ENCODE assay signal across 9 cellular contexts in genomic region chr6:119350202-119351004, GRCh38. TPM values are rescaled to one million over a fixed set of nuclear protein-coding genes. Genes with fewer than 3 reads are reported as not detected.
DNase-seq lines count a peak whose midpoint lies in the region; ATAC-seq, FAIRE-seq and TF ChIP-seq lines count a peak whose summit lies in the region.
"Had no signal": no experiment of that assay in that cellular context is flagged by ENCODE, and none has a peak within 500 bp of the region (broad histone marks: within the 10 kb centered on the region; RNA-seq: fewer than 3 reads in every experiment).

No MANE protein-coding gene starts in this region.

- H3K27ac ChIP-seq in SJSA1 (no peak overlapping the region), kidney (ENCODE audit: low read depth in 2 of 2, low read length in 2 of 2) (peak overlapping the region; percentile 94 to 96)

- intact Hi-C loops in CD14-positive monocyte (cut with micrococcal nuclease): no loop called here
- intact Hi-C loops in kidney (cut with DNase I): no loop called here

- H3K27ac Mint-ChIP-seq in CD14-positive monocyte: peak overlapping the region; percentile 86 to 93 (median 90)

- H3K9ac ChIP-seq in kidney (ENCODE audit: low read length in 2 of 2): peak overlapping the region; percentile 92 to 96

- H3K4me1 ChIP-seq in SJSA1 (replicated peaks) (peaks cover 18% of the 10 kb centered on the region), kidney (ENCODE audit: control insufficient read depth in 1 of 2, insufficient read depth in 1 of 2, low read depth in 1 of 2, low read length in 2 of 2) (no peaks in the 10 kb centered on the region)

- no peak for TF ChIP-seq CTCF in CD14-positive monocyte (IDR thresholded peaks at IDR 0.05)
- TF ChIP-seq CTCF in kidney (IDR thresholded peaks at IDR 0.05; ENCODE audit: borderline replicate concordance, extremely low read depth, insufficient read depth): no peak

- H3K4me3 ChIP-seq in SJSA1 (peak overlapping the region; percentile 49), kidney (ENCODE audit: low read length in 2 of 2) (peak overlapping the region; percentile 95 to 98)

- no peaks in the 10 kb centered on the region for H3K9me3 Mint-ChIP-seq in CD14-positive monocyte

- 0 out of 2 replicates have a peak, but pooled peaks cover 3% of the 10 kb centered on the region for H3K9me3 ChIP-seq in SJSA1 (replicated peaks)
- no peaks in the 10 kb centered on the region for H3K9me3 ChIP-seq in kidney (ENCODE audit: control insufficient read depth in 1 of 2, low read length in 2 of 2)

- peak overlapping the region; percentile 94 to 96 for H3K4me3 Mint-ChIP-seq in CD14-positive monocyte

- H3K4me1 Mint-ChIP-seq in CD14-positive monocyte: peaks cover 61% of the 10 kb centered on the region

- H3K27me3 Mint-ChIP-seq in CD14-positive monocyte (ENCODE audit: low read depth in 3 of 3): peaks cover 3 to 8% (median 5%) of the 10 kb centered on the region in 3 donors

- H3K27me3 ChIP-seq in SJSA1 (replicated peaks): peaks cover 55% of the 10 kb centered on the region

- in situ Hi-C loops in T47D (cut with HindIII; ENCODE audit: low pct_unique_long_range_greater_than_20kb, low sequenced_read_pairs): no loop called here

- ATAC-seq in GM19351 (IDR thresholded peaks at IDR 0.05; ENCODE audit: unreplicated experiment) (peak; percentile 18), HG03378 (IDR thresholded peaks at IDR 0.05; ENCODE audit: unreplicated experiment) (peak; percentile 32)

- FAIRE-seq in kidney (lab: Jason Lieb, UNC): no peak
- FAIRE-seq: TTC549 had no signal

- DNase-seq in CD14-positive monocyte (ENCODE audit: low spot score): no peak
- DNase-seq in SJSA1 (ENCODE audit: low read depth in 1 of 2, low spot score in 2 of 2): peak in 1 of 2 experiments; percentile 19
- DNase-seq in T47D (ENCODE audit: low read depth in 1 of 2, low spot score in 1 of 2): peak; percentile 19 to 38
- no peak for DNase-seq in kidney
- peak; percentile 32 to 37 for DNase-seq in stimulated activated CD4-positive, alpha-beta T cell treated with anti-CD3 and anti-CD28 coated beads, Interleukin-2, amount 100 ng/mL, for 48 hours
- no peak for DNase-seq in epidermal melanocyte (ENCODE audit: insufficient read length, low spot score)

- H3K36me3 Mint-ChIP-seq in CD14-positive monocyte: peaks cover 5 to 9% of the 10 kb centered on the region in 2 donors

- H3K36me3 ChIP-seq in SJSA1: no peaks in the 10 kb centered on the region
- H3K36me3 ChIP-seq in kidney (ENCODE audit: control insufficient read depth in 1 of 2, insufficient read depth in 2 of 2, low read length in 2 of 2): no peaks in the 10 kb centered on the region

RNA-seq across cellular contexts. Expression of gene MAN1A1, which starts 0.8 kb away (rescaled TPM):
- polyA plus RNA-seq in CD14-positive monocyte (10 to 100 TPM; 16.1 to 20.4 TPM), kidney (ENCODE audit: insufficient read depth, low read depth, low replicate concordance) (30.4 TPM)
- total RNA-seq in SJSA1 (2014; rRNA removed; shearing (Covaris generic)): 0.06 and 1.3 TPM in 2 replicates
- total RNA-seq in kidney: 68.5 TPM

Comparison
In these comparisons a context has a peak if more than half of its experiments do, and no peak if none do; other contexts are left out.
1. DNase-seq: peak in T47D (2 of 2) and stimulated activated CD4-positive, alpha-beta T cell treated with anti-CD3 and anti-CD28 coated beads, Interleukin-2, amount 100 ng/mL, for 48 hours (2 of 2); none in CD14-positive monocyte (single experiment), kidney (single experiment) and epidermal melanocyte (single experiment).
2. RNA of gene MAN1A1, which starts 0.8 kb away (total RNA-seq): 68.5 TPM in kidney (single experiment); 0.06 to 1.3 TPM in SJSA1; every median in the first group is over 10 times any median in the second.